ENCODE assay signal across 9 cellular contexts in genomic region chr4:2382680-2383631, GRCh38. TPM values are rescaled to one million over a fixed set of nuclear protein-coding genes. Genes with fewer than 3 reads are reported as not detected.
"Had no signal": no experiment of that assay in that cellular context is flagged by ENCODE, and none has a peak within 500 bp of the region (broad histone marks: within the 10 kb centered on the region; RNA-seq: fewer than 3 reads in every experiment).

No MANE protein-coding gene starts in this region.

RNA-seq across cellular contexts. Expression of gene CFAP99, which starts 35.8 kb away (rescaled TPM):
- total RNA-seq: activated CD4-positive, alpha-beta T cell treated with anti-CD3 and anti-CD28 coated beads, Interleukin-2, amount 10 ng/mL, durations not matched to agents 24 days and 14 days; activated CD8-positive, alpha-beta memory T cell treated with anti-CD3 and anti-CD28 coated beads for 36 hours; activated T-helper 2 cell treated with anti-CD3 and anti-CD28 coated beads, Interferon-gamma antibody, Interleukin-2, Interleukin-4, amounts not matched to agents 10 μg/mL and 5 μg/mL and 100 μg/mL, durations not matched to agents 14 hours and 24 hours and 36 hours; ascending aorta; body of pancreas; bronchial epithelial cell; chondrocyte; PC-3; SJSA1 had no signal
